ENCODE assay signal across 10 cellular contexts in the genomic region with DNA sequence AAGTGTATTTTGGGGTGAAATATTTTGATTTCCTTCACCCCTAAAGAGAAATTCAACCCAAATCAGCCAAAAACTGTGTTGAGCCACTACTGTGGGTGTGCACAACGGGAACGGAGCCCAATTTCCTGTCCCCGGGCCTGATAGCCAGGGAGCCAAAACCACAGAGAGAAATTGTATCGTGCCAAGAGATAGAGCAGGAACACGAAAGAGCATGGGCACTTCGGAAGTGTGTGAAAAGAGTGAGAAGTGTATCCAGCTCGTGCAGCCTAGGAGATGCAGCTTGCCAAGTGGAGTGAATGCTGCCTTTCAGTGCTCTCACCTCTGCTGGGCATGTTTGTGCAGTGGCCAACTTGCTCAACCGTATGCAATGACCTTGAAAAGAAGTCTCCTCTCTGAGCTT. TPM values are rescaled to one million over a fixed set of nuclear protein-coding genes. Genes with fewer than 3 reads are reported as not detected.
DNase-seq lines count a peak whose midpoint lies in the region; ATAC-seq and TF ChIP-seq lines count a peak whose summit lies in the region.
"Had no signal": no experiment of that assay in that cellular context is flagged by ENCODE, and none has a peak within 500 bp of the region (broad histone marks: within the 10 kb centered on the region; RNA-seq: fewer than 3 reads in every experiment).

No MANE protein-coding gene starts in this region.

- H3K79me2 ChIP-seq in mammary epithelial cell (ENCODE audit: insufficient read depth, low read length) = no peaks in the 10 kb centered on the region

- no peaks in the 10 kb centered on the region for H3K27me3 ChIP-seq in CD4-positive, alpha-beta T cell (ENCODE audit: control insufficient read depth, insufficient read depth, low read length)
- no peaks in the 10 kb centered on the region for H3K27me3 ChIP-seq in mammary epithelial cell (ENCODE audit: insufficient read depth, low read length)

- in situ Hi-C loops in mammary epithelial cell (cut with MboI; ENCODE audit: low sequenced_read_pairs in 2 of 2) = no loop called here

- dilution Hi-C loops in mammary epithelial cell (cut with HindIII; ENCODE audit: low sequenced_read_pairs) = loop anchor here (5.0 kb wide), 1 partner anchor 34 kb away; no protein-coding TSS in a partner anchor

- no peaks in the 10 kb centered on the region for H3K9me3 Mint-ChIP-seq in CD4-positive, alpha-beta T cell

- intact Hi-C loops in CD4-positive, alpha-beta T cell (cut with DNase I, micrococcal nuclease) = no loop called here
- intact Hi-C loops in mammary epithelial cell (cut with micrococcal nuclease) = loop anchor here (1.0 kb wide), 1 partner anchor 18 kb away; no protein-coding TSS in a partner anchor

- no peaks in the 10 kb centered on the region for H3K27me3 Mint-ChIP-seq in CD4-positive, alpha-beta T cell

- no peak overlapping the region for H3K9ac ChIP-seq in mammary epithelial cell (ENCODE audit: insufficient read depth, low read length)

- peak overlapping the region; percentile 48 for H2AFZ ChIP-seq in mammary epithelial cell (ENCODE audit: low read depth, low read length)

- H3K27ac ChIP-seq in CD4-positive, alpha-beta T cell (ENCODE audit: low read depth, low read length) = no peak overlapping the region
- H3K27ac ChIP-seq in mammary epithelial cell (ENCODE audit: insufficient read depth, low read depth, low read length) = no peak overlapping the region
- H3K27ac ChIP-seq: gastroesophageal sphincter had no signal

- POLR2A ChIA-PET in CD4-positive, alpha-beta T cell (lab: Charles Lee) = interaction anchor here (0.8 to 1.6 kb wide), 2 partner anchors 15 to 39 kb away, joined by 3 to 6 read pairs; a partner anchor contains a TSS

- peak overlapping the region; percentile 7 for H3K4me3 Mint-ChIP-seq in CD4-positive, alpha-beta T cell

- H3K36me3 ChIP-seq in mammary epithelial cell (ENCODE audit: insufficient read depth, low read length) = no peaks in the 10 kb centered on the region
- H3K36me3 ChIP-seq: gastroesophageal sphincter had no signal

- WGBS in mammary epithelial cell (ENCODE audit: low coverage, missing lambda C conversion rate) = 1% methylated on average over 8 of the region's 8 CpGs

- H3K27ac Mint-ChIP-seq in CD4-positive, alpha-beta T cell = no peak overlapping the region

- H3K36me3 Mint-ChIP-seq in CD4-positive, alpha-beta T cell (ENCODE audit: low read depth) = no peaks in the 10 kb centered on the region

- peak in 1 of 10 experiments; percentile 24 for DNase-seq in CD4-positive, alpha-beta T cell
- DNase-seq in MV-4-11 (lab: John Stamatoyannopoulos, UW) (peak; percentile 50), mammary epithelial cell (peak; percentile 72), myocyte (ENCODE audit: low read depth) (peak; percentile 47), NCI-H1417 (lab: John Stamatoyannopoulos, UW) (no peak), occipital lobe (lab: John Stamatoyannopoulos, UW) (no peak)
- DNase-seq: activated CD4-positive, alpha-beta T cell treated with anti-CD3 and anti-CD28 coated beads for 48 hours had no signal

- BruUV-seq in mammary epithelial cell (replicated peaks; lab: Mats Ljungman, UMichigan) = no TSS peak

- no peaks in the 10 kb centered on the region for H4K20me1 ChIP-seq in mammary epithelial cell (ENCODE audit: insufficient read depth, low read length)

- H3K4me3 ChIP-seq in mammary epithelial cell (replicated peaks in 1 of 3; ENCODE audit: insufficient read depth in 1 of 3, low read depth in 2 of 3, low read length in 3 of 3) = peak overlapping the region in 1 of 3 experiments; percentile 14
- H3K4me3 ChIP-seq: gastroesophageal sphincter had no signal

- no peaks in the 10 kb centered on the region for H3K9me3 ChIP-seq in CD4-positive, alpha-beta T cell (ENCODE audit: control insufficient read depth, low read length)
- no peaks in the 10 kb centered on the region for H3K9me3 ChIP-seq in mammary epithelial cell (replicated peaks; ENCODE audit: insufficient read depth, low read length)
- H3K9me3 ChIP-seq: gastroesophageal sphincter had no signal

- H3K4me2 ChIP-seq in mammary epithelial cell (ENCODE audit: insufficient read depth, low read depth, low read length) = peak overlapping the region; percentile 73

- CTCF ChIA-PET in CD4-positive, alpha-beta T cell (lab: Charles Lee) = interaction anchor here (2.1 kb wide), 1 partner anchor 36 kb away, joined by 6 read pairs; no protein-coding TSS in a partner anchor
- CTCF ChIA-PET in mammary epithelial cell (lab: Charles Lee; ENCODE audit: low non-redundant PET) = interaction anchor here (0.6 kb wide), 2 partner anchors 17 to 23 kb away, joined by 3 to 5 read pairs; no protein-coding TSS in a partner anchor

- ATAC-seq in CD4-positive, alpha-beta T cell (ENCODE audit: poor library complexity) = peak; percentile 32
- ATAC-seq in GM21737 (IDR thresholded peaks at IDR 0.05; ENCODE audit: unreplicated experiment) (no peak), HG03025 (IDR thresholded peaks at IDR 0.05; ENCODE audit: low FRiP score, unreplicated experiment) (no peak)
- ATAC-seq: gastroesophageal sphincter had no signal

- peaks cover 18% of the 10 kb centered on the region for H3K4me1 Mint-ChIP-seq in CD4-positive, alpha-beta T cell (ENCODE audit: low read depth)

- TF ChIP-seq CTCF in CD4-positive, alpha-beta T cell (IDR thresholded peaks at IDR 0.05) = no peak
- TF ChIP-seq CTCF in mammary epithelial cell (conservative IDR thresholded peaks at IDR 0.05 in 1 of 2, IDR thresholded peaks at IDR 0.05 in 1 of 2; ENCODE audit: extremely low read depth in 1 of 2, insufficient read depth in 1 of 2, low read depth in 1 of 2, low read length in 2 of 2) = no peak

- peaks cover 21% of the 10 kb centered on the region for H3K4me1 ChIP-seq in mammary epithelial cell (ENCODE audit: insufficient read depth, low read length)

RNA-seq across cellular contexts. Expression of a gene that starts 19.4 kb away (rescaled TPM):
- 10 to 100 TPM; 37.5 to 41.0 TPM for total RNA-seq in CD4-positive, alpha-beta T cell
- total RNA-seq in mammary epithelial cell (10 to 100 TPM; 20.6 to 31.2 TPM), myocyte (29.3 and 38.1 TPM in 2 replicates), occipital lobe (1.9 TPM)
- polyA plus RNA-seq in mammary epithelial cell = 12.2 TPM
- 8.7 TPM for polyA minus RNA-seq in mammary epithelial cell
- 31.5 TPM for polyA plus RNA-seq in myocyte (2012)

RNA-seq across cellular contexts. Expression of a gene that starts 39.8 kb away (rescaled TPM):
- 10 to 100 TPM; 40.5 to 42.0 TPM for total RNA-seq in CD4-positive, alpha-beta T cell
- total RNA-seq in mammary epithelial cell = 10 to 100 TPM; 55.5 to 58.3 TPM
- 90.0 TPM for polyA plus RNA-seq in mammary epithelial cell
- polyA minus RNA-seq in mammary epithelial cell = 46.4 TPM
- 58.3 and 67.9 TPM in 2 replicates for total RNA-seq in myocyte
- 71.5 TPM for polyA plus RNA-seq in myocyte (2012)
- 37.7 TPM for total RNA-seq in occipital lobe

Comparison
In these comparisons a context has a peak if more than half of its experiments do, and no peak if none do; other contexts are left out.
1. DNase-seq: peak in MV-4-11 (single experiment), mammary epithelial cell (single experiment) and myocyte (single experiment); none in NCI-H1417 (0 of 3) and occipital lobe (single experiment).